ENCODE assay signal across 10 cellular contexts in genomic region chr6:129280719-129281118, GRCh38.
A peak's percentile ranks its signal among the peaks of the same experiment; 100 is the strongest.
DNase-seq lines count a peak whose midpoint lies in the region; ATAC-seq, FAIRE-seq and TF ChIP-seq lines count a peak whose summit lies in the region.
"Had no signal": no experiment of that assay in that cellular context is flagged by ENCODE, and none has a peak within 500 bp of the region (broad histone marks: within the 10 kb centered on the region; RNA-seq: fewer than 3 reads in every experiment).

No MANE protein-coding gene starts in this region.

- TF ChIP-seq RAD21 in liver (IDR thresholded peaks at IDR 0.05) (no peak), HepG2 (CRISPR knock-in tag; IDR thresholded peaks at IDR 0.05) (no peak)

- H3K9ac ChIP-seq in liver (ENCODE audit: low read depth in 1 of 2, low read length in 2 of 2) = no peak overlapping the region
- H3K9ac ChIP-seq in HepG2 (ENCODE audit: insufficient read depth, low read depth, low read length) = no peak overlapping the region

- H3K4me3 ChIP-seq in liver (ENCODE audit: low read depth in 1 of 3, low read length in 3 of 3) = no peak overlapping the region
- H3K4me3 ChIP-seq in HepG2 (replicated peaks in 1 of 3; ENCODE audit: insufficient read depth in 1 of 3, low read depth in 2 of 3, low read length in 3 of 3) = no peak overlapping the region
- no peak overlapping the region for H3K4me3 ChIP-seq in testis
- H3K4me3 ChIP-seq: uterus had no signal

- no peaks in the 10 kb centered on the region for H3K79me2 ChIP-seq in HepG2 (ENCODE audit: insufficient read depth, low read length)

- WGBS in liver = 29% methylated on average over 1 of the region's 1 CpG
- 0% methylated on average over 1 of the region's 1 CpG for WGBS in HepG2 (ENCODE audit: low lambda C conversion rate)
- 50 to 56% methylated on average over 1 of the region's 1 CpG for WGBS in testis, 2 donors

- CTCF ChIA-PET in HepG2 (lab: Yijun Ruan, JAX; ENCODE audit: low intra/inter-chr PET ratio, low total read pairs) = no interaction called here

- H2AFZ ChIP-seq in HepG2 (ENCODE audit: low read length) = no peak overlapping the region

- H3K4me3 Mint-ChIP-seq in natural killer cell treated with Interleukin-12 subunit alpha and Interleukin-12 subunit beta and Interleukin-15 and Interleukin-18, amount 100 ng/mL, for 72 hours = peak overlapping the region; percentile 71

- peak overlapping the region; percentile 65 to 80 for H3K27ac Mint-ChIP-seq in natural killer cell treated with Interleukin-12 subunit alpha and Interleukin-12 subunit beta and Interleukin-15 and Interleukin-18, amount 100 ng/mL, for 72 hours

- intact Hi-C loops in HepG2 (cut with micrococcal nuclease; ENCODE audit: unreplicated experiment) = no loop called here
- intact Hi-C loops in testis (cut with DNase I; ENCODE audit: low total_unique reads) = no loop called here

- no peak for ATAC-seq in HepG2
- peak; percentile 96 to 99 for ATAC-seq in natural killer cell treated with Interleukin-12 subunit alpha and Interleukin-12 subunit beta and Interleukin-15 and Interleukin-18, amount 100 ng/mL, for 72 hours
- ATAC-seq in foreskin keratinocyte = no peak
- ATAC-seq: HCT116 had no signal

- no peaks in the 10 kb centered on the region for H3K36me3 Mint-ChIP-seq in natural killer cell treated with Interleukin-12 subunit alpha and Interleukin-12 subunit beta and Interleukin-15 and Interleukin-18, amount 100 ng/mL, for 72 hours

- TF ChIP-seq CTCF in liver (IDR thresholded peaks at IDR 0.05; ENCODE audit: low read depth, low read length, missing input control) = no peak
- TF ChIP-seq CTCF in HepG2 (CRISPR knock-in tag; IDR thresholded peaks at IDR 0.05) = no peak
- no peak for TF ChIP-seq CTCF in testis (IDR thresholded peaks at IDR 0.05)
- no peak for TF ChIP-seq CTCF in foreskin keratinocyte (conservative IDR thresholded peaks at IDR 0.05)

- H3K27me3 Mint-ChIP-seq in natural killer cell treated with Interleukin-12 subunit alpha and Interleukin-12 subunit beta and Interleukin-15 and Interleukin-18, amount 100 ng/mL, for 72 hours = no peaks in the 10 kb centered on the region

- POLR2A ChIA-PET in HepG2 (lab: Yijun Ruan, JAX) = no interaction called here

- H3K9me3 ChIP-seq in liver (ENCODE audit: control insufficient read depth in 4 of 4, low read length in 3 of 4) (no peaks in the 10 kb centered on the region), HepG2 (ENCODE audit: low read length) (no peaks in the 10 kb centered on the region), testis (no peaks in the 10 kb centered on the region)
- H3K9me3 ChIP-seq: uterus had no signal

- H4K20me1 ChIP-seq in HepG2 (ENCODE audit: insufficient read depth, low read length) = no peaks in the 10 kb centered on the region

- H3K4me1 Mint-ChIP-seq in natural killer cell treated with Interleukin-12 subunit alpha and Interleukin-12 subunit beta and Interleukin-15 and Interleukin-18, amount 100 ng/mL, for 72 hours (ENCODE audit: low read depth in 2 of 2) = peaks cover 36% of the 10 kb centered on the region in 2 donors

- FAIRE-seq in HepG2 (lab: Jason Lieb, UNC) = no peak

- BruUV-seq in HepG2 (replicated peaks; lab: Mats Ljungman, UMichigan) = no TSS peak

- H3K4me2 ChIP-seq in HepG2 (ENCODE audit: low read depth, low read length) = no peak overlapping the region

- DNase-seq in HepG2 (ENCODE audit: low spot score) (no peak), testis (no peak), anterior cingulate cortex (lab: John Stamatoyannopoulos, UW) (no peak), NCI-H345 (lab: John Stamatoyannopoulos, UW) (no peak), foreskin keratinocyte (no peak)
- peak; percentile 28 for DNase-seq in activated T-helper 9 cell treated with anti-CD3 and anti-CD28 coated beads, Interleukin-2, amount 50 U/mL, for 16 hours (ENCODE audit: low read depth)
- DNase-seq in natural killer cell treated with Interleukin-12 subunit alpha and Interleukin-12 subunit beta and Interleukin-15 and Interleukin-18, amount 100 ng/mL, for 72 hours (ENCODE audit: low spot score) = peak; percentile 79
- DNase-seq: uterus had no signal

- TF ChIP-seq EP300 in HepG2 (IDR thresholded peaks at IDR 0.05; ENCODE audit: low read depth in 2 of 2, low read length in 2 of 2) (no peak), HepG2 (CRISPR knock-in tag; IDR thresholded peaks at IDR 0.05; ENCODE audit: borderline replicate concordance) (no peak)

- H3K36me3 ChIP-seq in liver (ENCODE audit: control insufficient read depth in 4 of 4, insufficient read depth in 3 of 4, low read depth in 1 of 4, low read length in 3 of 4) (no peaks in the 10 kb centered on the region), HepG2 (replicated peaks in 1 of 2; ENCODE audit: control insufficient read depth in 1 of 2, insufficient read depth in 2 of 2, low read length in 2 of 2) (no peaks in the 10 kb centered on the region), testis (ENCODE audit: low read depth, missing control alignments) (no peaks in the 10 kb centered on the region)
- H3K36me3 ChIP-seq: uterus had no signal

- H3K27ac ChIP-seq in liver (ENCODE audit: low read depth in 1 of 2, low read length in 2 of 2) (no peak overlapping the region), HepG2 (ENCODE audit: extremely low read length, insufficient read depth, low read length) (no peak overlapping the region), testis (no peak overlapping the region), foreskin keratinocyte (no peak overlapping the region)
- H3K27ac ChIP-seq: uterus had no signal

- in situ Hi-C loops in HepG2 (cut with HindIII; ENCODE audit: extremely low pct_ligation_motif_present, low pct_unique_long_range_greater_than_20kb) = no loop called here

- TF ChIP-seq POLR2A in HepG2 (IDR thresholded peaks at IDR 0.05; ENCODE audit: insufficient read depth in 1 of 2, low read depth in 2 of 2, low read length in 2 of 2) (no peak), testis (IDR thresholded peaks at IDR 0.05) (no peak)

- H3K27me3 ChIP-seq in liver (ENCODE audit: control insufficient read depth in 4 of 4, insufficient read depth in 4 of 4, low read length in 3 of 4) = peaks cover 0 to 6% (median 1%) of the 10 kb centered on the region in 4 donors
- H3K27me3 ChIP-seq in HepG2 (ENCODE audit: control insufficient read depth in 1 of 2, insufficient read depth in 2 of 2, low read length in 2 of 2) = no peaks in the 10 kb centered on the region
- H3K27me3 ChIP-seq in testis = no peaks in the 10 kb centered on the region
- H3K27me3 ChIP-seq in foreskin keratinocyte = no peaks in the 10 kb centered on the region
- H3K27me3 ChIP-seq: uterus had no signal

- no peaks in the 10 kb centered on the region for H3K4me1 ChIP-seq in liver (ENCODE audit: control insufficient read depth in 4 of 4, insufficient read depth in 4 of 4, low read length in 3 of 4)
- H3K4me1 ChIP-seq in HepG2 (ENCODE audit: insufficient read depth, low read length) = no peaks in the 10 kb centered on the region
- peaks cover 5% of the 10 kb centered on the region for H3K4me1 ChIP-seq in testis
- H3K4me1 ChIP-seq in foreskin keratinocyte = peaks cover 7% of the 10 kb centered on the region
- H3K4me1 ChIP-seq: uterus had no signal

- no peaks in the 10 kb centered on the region for H3K9me3 Mint-ChIP-seq in natural killer cell treated with Interleukin-12 subunit alpha and Interleukin-12 subunit beta and Interleukin-15 and Interleukin-18, amount 100 ng/mL, for 72 hours

TF ChIP-seq in liver, 16 proteins besides CTCF, POLR2A, EP300 and RAD21 (continues in another document):
- TF ChIP-seq JUND (IDR thresholded peaks at IDR 0.05) = no peak
- no peak for TF ChIP-seq ATF3 (IDR thresholded peaks at IDR 0.05)

TF ChIP-seq in HepG2, 621 proteins besides CTCF, POLR2A, EP300 and RAD21 (continues in another document):
- TF ChIP-seq PCBP2 (optimal IDR thresholded peaks at IDR 0.05; ENCODE audit: low read depth, low read length, poor library complexity, severe bottlenecking) (no peak), SMARCE1 (IDR thresholded peaks at IDR 0.05; ENCODE audit: borderline replicate concordance) (no peak), SP140L (CRISPR knock-in tag; IDR thresholded peaks at IDR 0.05; ENCODE audit: borderline replicate concordance) (no peak), TCF12 (IDR thresholded peaks at IDR 0.05) (no peak), TCF12 (CRISPR knock-in tag; IDR thresholded peaks at IDR 0.05) (no peak), REL (CRISPR knock-in tag; conservative IDR thresholded peaks at IDR 0.05) (no peak), GMEB1 (CRISPR knock-in tag; IDR thresholded peaks at IDR 0.05; ENCODE audit: borderline replicate concordance) (no peak), ZNF543 (CRISPR knock-in tag; IDR thresholded peaks at IDR 0.05) (no peak), CCDC6 (CRISPR knock-in tag; IDR thresholded peaks at IDR 0.05) (no peak)
- TF ChIP-seq, protein P1, sequence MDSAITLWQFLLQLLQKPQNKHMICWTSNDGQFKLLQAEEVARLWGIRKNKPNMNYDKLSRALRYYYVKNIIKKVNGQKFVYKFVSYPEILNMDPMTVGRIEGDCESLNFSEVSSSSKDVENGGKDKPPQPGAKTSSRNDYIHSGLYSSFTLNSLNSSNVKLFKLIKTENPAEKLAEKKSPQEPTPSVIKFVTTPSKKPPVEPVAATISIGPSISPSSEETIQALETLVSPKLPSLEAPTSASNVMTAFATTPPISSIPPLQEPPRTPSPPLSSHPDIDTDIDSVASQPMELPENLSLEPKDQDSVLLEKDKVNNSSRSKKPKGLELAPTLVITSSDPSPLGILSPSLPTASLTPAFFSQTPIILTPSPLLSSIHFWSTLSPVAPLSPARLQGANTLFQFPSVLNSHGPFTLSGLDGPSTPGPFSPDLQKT (CRISPR knock-in tag; IDR thresholded peaks at IDR 0.05; ENCODE audit: borderline replicate concordance) = no peak
- TF ChIP-seq, protein P2, sequence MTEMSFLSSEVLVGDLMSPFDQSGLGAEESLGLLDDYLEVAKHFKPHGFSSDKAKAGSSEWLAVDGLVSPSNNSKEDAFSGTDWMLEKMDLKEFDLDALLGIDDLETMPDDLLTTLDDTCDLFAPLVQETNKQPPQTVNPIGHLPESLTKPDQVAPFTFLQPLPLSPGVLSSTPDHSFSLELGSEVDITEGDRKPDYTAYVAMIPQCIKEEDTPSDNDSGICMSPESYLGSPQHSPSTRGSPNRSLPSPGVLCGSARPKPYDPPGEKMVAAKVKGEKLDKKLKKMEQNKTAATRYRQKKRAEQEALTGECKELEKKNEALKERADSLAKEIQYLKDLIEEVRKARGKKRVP (CRISPR knock-in tag; IDR thresholded peaks at IDR 0.05) = no peak

Comparison
In these comparisons a context has a peak if more than half of its experiments do, and no peak if none do; other contexts are left out.
1. ATAC-seq: peak in natural killer cell treated with Interleukin-12 subunit alpha and Interleukin-12 subunit beta and Interleukin-15 and Interleukin-18, amount 100 ng/mL, for 72 hours (2 of 2); none in HepG2 (single experiment) and foreskin keratinocyte (single experiment).
2. DNase-seq: peak in activated T-helper 9 cell treated with anti-CD3 and anti-CD28 coated beads, Interleukin-2, amount 50 U/mL, for 16 hours (single experiment) and natural killer cell treated with Interleukin-12 subunit alpha and Interleukin-12 subunit beta and Interleukin-15 and Interleukin-18, amount 100 ng/mL, for 72 hours (single experiment); none in HepG2 (single experiment), testis (single experiment), anterior cingulate cortex (0 of 58), NCI-H345 (single experiment) and foreskin keratinocyte (0 of 2).